8 cellular contexts compared by ENCODE assay signal in genomic region chr19:18152817-18153554, GRCh38. TPM values are rescaled to one million over a fixed set of nuclear protein-coding genes. Genes with fewer than 3 reads are reported as not detected.
DNase-seq lines count a peak whose midpoint lies in the region; ATAC-seq, FAIRE-seq and TF ChIP-seq lines count a peak whose summit lies in the region.

Gene PIK3R2, plus strand, starts transcription at chr19:18153163. Its CDS starts 2,717 bp downstream, at chr19:18155880.

- H3K9me3 ChIP-seq in lower lobe of right lung, result no peaks in the 10 kb centered on the region

- intact Hi-C loops in lower lobe of right lung (cut with DNase I), result no loop called here

- H3K4me1 ChIP-seq in lower lobe of right lung, result peaks cover 47% of the 10 kb centered on the region

- TF ChIP-seq CTCF in lower lobe of right lung (IDR thresholded peaks at IDR 0.05), result no peak

- CTCF ChIA-PET in activated CD8-positive, alpha-beta memory T cell treated with anti-CD3 and anti-CD28 coated beads for 36 hours (lab: Charles Lee), result interaction anchor here (0.9 to 2.8 kb wide), 10 partner anchors 7 to 127 kb away, joined by 3 to 12 read pairs (median 4); no protein-coding TSS in a partner anchor

- H3K36me3 ChIP-seq in lower lobe of right lung, result peaks cover 12% of the 10 kb centered on the region

- H3K27me3 ChIP-seq in lower lobe of right lung (ENCODE audit: low read depth), result no peaks in the 10 kb centered on the region

- peak; percentile 99 for DNase-seq in COLO668 (lab: John Stamatoyannopoulos, UW; ENCODE audit: unreplicated experiment)
- peak; percentile 98 for DNase-seq in HTR-8/SVneo (ENCODE audit: insufficient read length, low spot score)
- DNase-seq in NOMO-1 treated with DMSO at 0.1 percent for 48 hours (lab: John Stamatoyannopoulos, UW; ENCODE audit: unreplicated experiment), result peak; percentile 98
- peak; percentile 100 for DNase-seq in effector CD8-positive, alpha-beta T cell (lab: John Stamatoyannopoulos, UW)
- peak; percentile 100 for DNase-seq in lower lobe of right lung
- DNase-seq in stimulated activated CD4-positive, alpha-beta T cell treated with anti-CD3 and anti-CD28 coated beads, TNF-alpha, amount 100 ng/mL, for 1 hour (ENCODE audit: low read depth in 3 of 3, low spot score in 1 of 3), result peak; percentile 98 to 100 (median 99)

- H3K27ac ChIP-seq in lower lobe of right lung, result peak within 1 kb of the TSS; percentile 95

- POLR2A ChIA-PET in activated CD8-positive, alpha-beta memory T cell treated with anti-CD3 and anti-CD28 coated beads for 36 hours (lab: Charles Lee), result interaction anchor here (0.9 kb wide), 1 partner anchor 35 kb away, joined by 3 read pairs; no protein-coding TSS in a partner anchor

- peak; percentile 71 for ATAC-seq in GM21381 (IDR thresholded peaks at IDR 0.05; ENCODE audit: unreplicated experiment)
- ATAC-seq in lower lobe of right lung, result peak; percentile 94

- peak; percentile 99 for FAIRE-seq in HTR-8/SVneo (lab: Jason Lieb, UNC)

- peak within 1 kb of the TSS; percentile 83 for H3K4me3 ChIP-seq in lower lobe of right lung

RNA-seq across cellular contexts. Expression of gene PIK3R2, which starts in this region (rescaled TPM):
- 10 to 100 TPM; 18.6 to 19.5 TPM for total RNA-seq in activated CD8-positive, alpha-beta memory T cell treated with anti-CD3 and anti-CD28 coated beads for 36 hours
- total RNA-seq in lower lobe of right lung, result 21.6 TPM

Comparison
In these comparisons a context has a peak if more than half of its experiments do, and no peak if none do; other contexts are left out.
1. Peak in every context shown above with its lines: DNase-seq, ATAC-seq, H3K4me3 ChIP-seq and H3K27ac ChIP-seq.